In genomic region chr18:3605562-3606443, GRCh38 we compare ENCODE assay signal across 8 cellular contexts.
DNase-seq lines count a peak whose midpoint lies in the region; TF ChIP-seq lines count a peak whose summit lies in the region.

No MANE protein-coding gene starts in this region.

- peaks cover 43% of the 10 kb centered on the region for H3K4me1 ChIP-seq in GM23248 (ENCODE audit: insufficient read depth)

- H3K4me3 ChIP-seq in GM23248 (peak overlapping the region; percentile 73), dorsolateral prefrontal cortex (peak overlapping the region in 58 of 59 donors; percentile 0 to 72 (median 46)), WERI-Rb-1 (ENCODE audit: low read depth, low read length) (no peak overlapping the region)

- peak overlapping the region; percentile 55 for H2AFZ ChIP-seq in GM23248

- DNase-seq in GM23248 = peak; percentile 80
- peak; percentile 59 for DNase-seq in RPMI7951 (ENCODE audit: low read depth)
- DNase-seq in dorsolateral prefrontal cortex = no peak
- DNase-seq in myocyte (ENCODE audit: low read depth) = peak; percentile 57
- no peak for DNase-seq in NCI-H446 treated with DMSO at 0.1 percent for 48 hours (lab: John Stamatoyannopoulos, UW)
- DNase-seq in WERI-Rb-1 = no peak
- DNase-seq in T1000 (lab: John Stamatoyannopoulos, UW) = no peak
- no peak for DNase-seq in DMS 273 treated with DMSO at 0.1 percent for 48 hours (lab: John Stamatoyannopoulos, UW)

- peak overlapping the region; percentile 100 for H3K27ac ChIP-seq in GM23248
- peak overlapping the region; percentile 36 to 98 (median 91) for H3K27ac ChIP-seq in dorsolateral prefrontal cortex
- no peak overlapping the region for H3K27ac ChIP-seq in WERI-Rb-1

- H3F3A ChIP-seq in GM23248 (ENCODE audit: insufficient read depth) = peaks cover 61% of the 10 kb centered on the region

- peak overlapping the region; percentile 93 for H3K4me2 ChIP-seq in GM23248 (ENCODE audit: unreplicated experiment)

- H3K79me2 ChIP-seq in GM23248 (ENCODE audit: insufficient read depth) = peaks cover 22% of the 10 kb centered on the region

- TF ChIP-seq CTCF in dorsolateral prefrontal cortex (IDR thresholded peaks at IDR 0.05 in 54 of 56, conservative IDR thresholded peaks at IDR 0.05 in 2 of 56; ENCODE audit: low read depth in 1 of 56, partially characterized antibody in 56 of 56) (no peak), WERI-Rb-1 (IDR thresholded peaks at IDR 0.05; ENCODE audit: low read depth, low read length) (no peak)

- H3K9ac ChIP-seq in GM23248 = peak overlapping the region; percentile 95

- 4 to 5% methylated on average over 14 of the region's 14 CpGs for WGBS in GM23248 (ENCODE audit: low coverage in 1 of 2, low lambda C conversion rate in 2 of 2, missing lambda C conversion rate in 2 of 2), 2 experiments

- no peaks in the 10 kb centered on the region for H3K27me3 ChIP-seq in GM23248 (replicated peaks; ENCODE audit: insufficient read depth)
- no peaks in the 10 kb centered on the region for H3K27me3 ChIP-seq in dorsolateral prefrontal cortex
- H3K27me3 ChIP-seq in WERI-Rb-1 (ENCODE audit: insufficient read depth, low read depth, severe bottlenecking) = no peaks in the 10 kb centered on the region

- no peaks in the 10 kb centered on the region for H3K9me3 ChIP-seq in GM23248 (ENCODE audit: low read depth)
- no peaks in the 10 kb centered on the region for H3K9me3 ChIP-seq in WERI-Rb-1 (ENCODE audit: severe bottlenecking)

- intact Hi-C loops in dorsolateral prefrontal cortex (cut with DNase I) = loop anchor here (5.0 kb wide), 2 partner anchors 46 to 61 kb away; no protein-coding TSS in a partner anchor

- in situ Hi-C loops in GM23248 (cut with MboI) = no loop called here

- no peaks in the 10 kb centered on the region for H4K20me1 ChIP-seq in GM23248 (ENCODE audit: insufficient read depth)

- no peaks in the 10 kb centered on the region for H3K9me2 ChIP-seq in GM23248 (ENCODE audit: insufficient read depth)

- H3K36me3 ChIP-seq in GM23248 (ENCODE audit: low read depth) = no peaks in the 10 kb centered on the region
- H3K36me3 ChIP-seq in WERI-Rb-1 = no peaks in the 10 kb centered on the region

Comparison
In these comparisons a context has a peak if more than half of its experiments do, and no peak if none do; other contexts are left out.
1. DNase-seq: peak in GM23248 (single experiment), RPMI7951 (single experiment) and myocyte (single experiment); none in dorsolateral prefrontal cortex (0 of 10), NCI-H446 treated with DMSO at 0.1 percent for 48 hours (single experiment), WERI-Rb-1 (single experiment), T1000 (single experiment) and DMS 273 treated with DMSO at 0.1 percent for 48 hours (single experiment).